10 cellular contexts compared by ENCODE assay signal in the genomic region with DNA sequence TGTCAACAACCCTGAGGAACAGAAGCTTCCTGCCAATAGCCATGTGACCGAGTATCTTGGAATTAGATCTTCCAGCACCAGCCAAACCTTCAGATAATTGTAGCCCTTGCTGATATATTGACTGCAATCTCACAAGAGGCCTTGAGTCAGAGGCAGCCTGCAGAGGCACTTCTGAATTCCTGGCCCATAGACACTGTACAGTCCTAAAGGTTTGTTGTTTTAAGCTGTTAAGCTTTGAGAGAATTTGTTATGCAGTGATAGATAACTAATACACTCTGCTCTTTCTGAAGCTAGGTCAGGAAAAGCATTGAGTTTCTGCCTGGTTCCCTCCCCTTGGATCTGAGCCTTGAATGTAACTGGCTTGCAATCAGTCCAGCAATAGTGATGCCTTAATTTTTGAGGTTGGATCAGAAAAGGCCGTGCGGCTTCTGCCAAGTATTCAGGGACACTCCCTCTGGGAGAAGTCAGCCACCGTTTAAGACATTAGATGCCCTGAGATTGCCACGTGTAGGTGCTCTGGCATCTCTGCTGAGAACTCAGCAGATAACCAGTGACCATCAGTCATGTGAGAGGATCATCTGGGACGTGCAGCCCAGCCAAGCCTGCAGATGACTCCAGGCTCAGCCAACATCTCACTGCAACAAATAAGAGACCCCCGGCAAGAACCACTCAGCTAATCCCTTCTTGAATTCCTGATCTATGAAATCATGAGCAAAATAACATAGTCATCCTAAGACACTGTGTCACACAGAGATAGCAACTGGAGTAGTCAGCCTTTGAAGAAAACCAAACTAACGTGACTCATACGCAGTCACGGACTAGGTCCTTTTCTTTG.
DNase-seq lines count a peak whose midpoint lies in the region; ATAC-seq and TF ChIP-seq lines count a peak whose summit lies in the region.
"Had no signal": no experiment of that assay in that cellular context is flagged by ENCODE, and none has a peak within 500 bp of the region (broad histone marks: within the 10 kb centered on the region; RNA-seq: fewer than 3 reads in every experiment).

No MANE protein-coding gene starts in this region.

- H3K27ac ChIP-seq in RWPE2 (ENCODE audit: poor library complexity, severe bottlenecking), result peak overlapping the region; percentile 92
- peak overlapping the region; percentile 40 for H3K27ac ChIP-seq in rectal smooth muscle tissue (ENCODE audit: low read depth, low read length)
- H3K27ac ChIP-seq in caudate nucleus (ENCODE audit: low read depth, low read length), result no peak overlapping the region
- no peak overlapping the region for H3K27ac ChIP-seq in colonic mucosa

- H3K9ac ChIP-seq in rectal smooth muscle tissue (ENCODE audit: low read length) (no peak overlapping the region), colonic mucosa (ENCODE audit: low read depth in 2 of 2, low read length in 2 of 2) (no peak overlapping the region)

- H3K4me3 ChIP-seq in RWPE2 (ENCODE audit: severe bottlenecking), result no peak overlapping the region
- H3K4me3 ChIP-seq in fibroblast of villous mesenchyme (ENCODE audit: low read depth, low read length), result no peak overlapping the region
- no peak overlapping the region for H3K4me3 ChIP-seq in rectal smooth muscle tissue (ENCODE audit: low read length)
- H3K4me3 ChIP-seq in colonic mucosa, result no peak overlapping the region

- DNase-seq in EH (ENCODE audit: low read depth) (peak; percentile 100), RWPE2 (ENCODE audit: low spot score) (no peak), fibroblast of villous mesenchyme (ENCODE audit: low read depth) (peak; percentile 96), caudate nucleus (lab: John Stamatoyannopoulos, UW) (no peak), colonic mucosa (no peak), NCI-H1105 (lab: John Stamatoyannopoulos, UW) (no peak)
- DNase-seq: NCI-H82; stimulated activated CD4-positive, alpha-beta T cell treated with anti-CD3 and anti-CD28 coated beads, Interleukin-4, amount 100 ng/mL, for 4 hours had no signal

- H3K36me3 ChIP-seq in RWPE2 (ENCODE audit: low read depth) (no peaks in the 10 kb centered on the region), rectal smooth muscle tissue (ENCODE audit: control insufficient read depth, insufficient read depth, low read length) (no peaks in the 10 kb centered on the region), colonic mucosa (no peaks in the 10 kb centered on the region)

- no peaks in the 10 kb centered on the region for H3K27me3 ChIP-seq in RWPE2 (ENCODE audit: insufficient read depth, poor library complexity, severe bottlenecking)
- no peaks in the 10 kb centered on the region for H3K27me3 ChIP-seq in rectal smooth muscle tissue (ENCODE audit: control insufficient read depth, insufficient read depth, low read length)
- H3K27me3 ChIP-seq in colonic mucosa, result no peaks in the 10 kb centered on the region

- intact Hi-C loops in colonic mucosa (cut with DNase I), result no loop called here

- peak; percentile 91 for ATAC-seq in RWPE2 (ENCODE audit: low read depth)
- no peak for ATAC-seq in GM18861 (IDR thresholded peaks at IDR 0.05; ENCODE audit: unreplicated experiment)

- peak; percentile 27 for TF ChIP-seq CTCF in RWPE2 (IDR thresholded peaks at IDR 0.05; ENCODE audit: poor library complexity, severe bottlenecking)
- no peak for TF ChIP-seq CTCF in fibroblast of villous mesenchyme (IDR thresholded peaks at IDR 0.05; ENCODE audit: insufficient read depth, low read depth, low read length)
- TF ChIP-seq CTCF in colonic mucosa (IDR thresholded peaks at IDR 0.05), result no peak

- peaks cover 39% of the 10 kb centered on the region for H3K4me1 ChIP-seq in RWPE2 (ENCODE audit: insufficient read depth, poor library complexity, severe bottlenecking)
- H3K4me1 ChIP-seq in rectal smooth muscle tissue (ENCODE audit: control insufficient read depth, insufficient read depth, low read length), result no peaks in the 10 kb centered on the region
- no peaks in the 10 kb centered on the region for H3K4me1 ChIP-seq in colonic mucosa

- H3K9me3 ChIP-seq in RWPE2 (ENCODE audit: severe bottlenecking), result no peaks in the 10 kb centered on the region
- H3K9me3 ChIP-seq in colonic mucosa, result no peaks in the 10 kb centered on the region

Comparison
In these comparisons a context has a peak if more than half of its experiments do, and no peak if none do; other contexts are left out.
1. DNase-seq: peak in EH (single experiment) and fibroblast of villous mesenchyme (single experiment); none in RWPE2 (single experiment), caudate nucleus (0 of 61), colonic mucosa (single experiment) and NCI-H1105 (single experiment).
2. H3K27ac ChIP-seq: peak in RWPE2 (single experiment) and rectal smooth muscle tissue (single experiment); none in caudate nucleus (single experiment) and colonic mucosa (single experiment).